In genomic region chr3:194851941-194852340, GRCh38 we compare ENCODE assay signal across 25 cellular contexts.
"Had no signal": no experiment of that assay in that cellular context is flagged by ENCODE, and none has a peak within 500 bp of the region (broad histone marks: within the 10 kb centered on the region; RNA-seq: fewer than 3 reads in every experiment).

No MANE protein-coding gene starts in this region.

- H3K27me3 ChIP-seq: esophagus squamous epithelium, gastrocnemius medialis, heart right ventricle, left lung had no signal

- H3K27ac ChIP-seq: coronary artery, epithelial cell of prostate, esophagus squamous epithelium, heart right ventricle, left lung, lower lobe of right lung had no signal

- FAIRE-seq: colon, endometrium, islet of Langerhans, keratinocyte had no signal

- H3K27ac Mint-ChIP-seq: effector memory CD8-positive, alpha-beta T cell; endodermal cell; mesothelial cell of epicardium had no signal

- H3K36me3 ChIP-seq: esophagus squamous epithelium, gastrocnemius medialis, heart right ventricle, left lung, lower lobe of right lung had no signal

- DNase-seq: effector CD8-positive, alpha-beta T cell; effector memory CD8-positive, alpha-beta T cell; endodermal cell; erythroblast; esophagus squamous epithelium; foreskin fibroblast; foreskin melanocyte; gastrocnemius medialis; glutamatergic neuron; head of caudate nucleus; heart right ventricle; hippocampal formation; left cardiac atrium; left lung; left ventricle myocardium superior; lower lobe of right lung; mesenchymal stem cell; mucosa of descending colon had no signal

- H3K9me3 ChIP-seq: esophagus squamous epithelium, gastrocnemius medialis, heart right ventricle, left lung, lower lobe of right lung, mucosa of descending colon had no signal

- H3K36me3 Mint-ChIP-seq: mesothelial cell of epicardium had no signal

- H3K4me3 ChIP-seq: coronary artery, esophagus squamous epithelium, gastrocnemius medialis, heart right ventricle, left lung, lower lobe of right lung, mucosa of descending colon had no signal

- H3K9me3 Mint-ChIP-seq: effector memory CD8-positive, alpha-beta T cell; endodermal cell; mesothelial cell of epicardium had no signal

- H3K4me3 Mint-ChIP-seq: effector memory CD8-positive, alpha-beta T cell; endodermal cell; mesothelial cell of epicardium had no signal

- H3K4me1 ChIP-seq: lower lobe of right lung had no signal
